Comparison of ENCODE assay signal across 11 cellular contexts in genomic region chr5:112366987-112367386, GRCh38. TPM values are rescaled to one million over a fixed set of nuclear protein-coding genes. Genes with fewer than 3 reads are reported as not detected.
DNase-seq lines count a peak whose midpoint lies in the region; ATAC-seq and TF ChIP-seq lines count a peak whose summit lies in the region.
"Had no signal": no experiment of that assay in that cellular context is flagged by ENCODE, and none has a peak within 500 bp of the region (broad histone marks: within the 10 kb centered on the region; RNA-seq: fewer than 3 reads in every experiment).

No MANE protein-coding gene starts in this region.

- peak; percentile 62 for TF ChIP-seq CTCF in GM12873 (IDR thresholded peaks at IDR 0.05; ENCODE audit: insufficient read depth, low read depth, low read length, missing control alignments)
- TF ChIP-seq CTCF in astrocyte of the spinal cord (IDR thresholded peaks at IDR 0.05; ENCODE audit: low read depth, low read length) = peak; percentile 35
- peak; percentile 30 for TF ChIP-seq CTCF in nephron progenitor cell (IDR thresholded peaks at IDR 0.05)

- peaks cover 3% of the 10 kb centered on the region for H3K27me3 Mint-ChIP-seq in nephron progenitor cell (ENCODE audit: low read depth, poor library complexity)
- peaks cover 9% of the 10 kb centered on the region for H3K27me3 Mint-ChIP-seq in activated naive CD8-positive, alpha-beta T cell treated with anti-CD3 and anti-CD28 coated beads for 36 hours
- H3K27me3 Mint-ChIP-seq: activated naive CD8-positive, alpha-beta T cell had no signal

- H3K4me1 Mint-ChIP-seq in nephron progenitor cell = peaks cover 5% of the 10 kb centered on the region
- no peaks in the 10 kb centered on the region for H3K4me1 Mint-ChIP-seq in activated naive CD8-positive, alpha-beta T cell treated with anti-CD3 and anti-CD28 coated beads for 36 hours

- no peak for DNase-seq in astrocyte of the spinal cord (ENCODE audit: low read depth, low spot score)
- DNase-seq in nephron progenitor cell = no peak
- no peak for DNase-seq in stimulated activated CD4-positive, alpha-beta T cell treated with anti-CD3 and anti-CD28 coated beads, Interleukin-2, amount 100 ng/mL, for 48 hours
- no peak for DNase-seq in NK-92 treated with Interleukin-12 subunit alpha and Interleukin-12 subunit beta, amount 100 ng/mL, for 24 hours (lab: John Stamatoyannopoulos, UW)
- no peak for DNase-seq in hippocampal formation (lab: John Stamatoyannopoulos, UW)
- no peak for DNase-seq in activated naive CD8-positive, alpha-beta T cell treated with anti-CD3 and anti-CD28 coated beads for 36 hours
- DNase-seq: lower lobe of right lung, NCI-H774 had no signal

- no peaks in the 10 kb centered on the region for H3K9me3 Mint-ChIP-seq in nephron progenitor cell
- H3K9me3 Mint-ChIP-seq in activated naive CD8-positive, alpha-beta T cell treated with anti-CD3 and anti-CD28 coated beads for 36 hours = no peaks in the 10 kb centered on the region

- H3K4me3 Mint-ChIP-seq in nephron progenitor cell = no peak overlapping the region
- H3K4me3 Mint-ChIP-seq in activated naive CD8-positive, alpha-beta T cell treated with anti-CD3 and anti-CD28 coated beads for 36 hours = no peak overlapping the region
- H3K4me3 Mint-ChIP-seq: activated naive CD8-positive, alpha-beta T cell had no signal

- H3K36me3 Mint-ChIP-seq in nephron progenitor cell (ENCODE audit: low read depth) = no peaks in the 10 kb centered on the region
- H3K36me3 Mint-ChIP-seq in activated naive CD8-positive, alpha-beta T cell treated with anti-CD3 and anti-CD28 coated beads for 36 hours = no peaks in the 10 kb centered on the region
- H3K36me3 Mint-ChIP-seq: activated naive CD8-positive, alpha-beta T cell had no signal

- H3K4me3 ChIP-seq in astrocyte of the spinal cord (ENCODE audit: low read depth, low read length) = no peak overlapping the region
- H3K4me3 ChIP-seq: lower lobe of right lung had no signal

- ATAC-seq in HG03175 (IDR thresholded peaks at IDR 0.05; ENCODE audit: unreplicated experiment) = peak; percentile 75

- in situ Hi-C loops in astrocyte of the spinal cord (cut with HindIII; ENCODE audit: low sequenced_read_pairs) = no loop called here

- no peak overlapping the region for H3K27ac Mint-ChIP-seq in nephron progenitor cell
- no peak overlapping the region for H3K27ac Mint-ChIP-seq in activated naive CD8-positive, alpha-beta T cell treated with anti-CD3 and anti-CD28 coated beads for 36 hours
- H3K27ac Mint-ChIP-seq: activated naive CD8-positive, alpha-beta T cell had no signal

RNA-seq across cellular contexts. Expression of gene EPB41L4A, which starts 52.1 kb away (rescaled TPM):
- under 1 TPM in 1 of 2 experiments, not detected in 1; 0.06 TPM for total RNA-seq in activated naive CD8-positive, alpha-beta T cell treated with anti-CD3 and anti-CD28 coated beads for 36 hours
